Comparison of ENCODE assay signal across 16 cellular contexts in the genomic region with DNA sequence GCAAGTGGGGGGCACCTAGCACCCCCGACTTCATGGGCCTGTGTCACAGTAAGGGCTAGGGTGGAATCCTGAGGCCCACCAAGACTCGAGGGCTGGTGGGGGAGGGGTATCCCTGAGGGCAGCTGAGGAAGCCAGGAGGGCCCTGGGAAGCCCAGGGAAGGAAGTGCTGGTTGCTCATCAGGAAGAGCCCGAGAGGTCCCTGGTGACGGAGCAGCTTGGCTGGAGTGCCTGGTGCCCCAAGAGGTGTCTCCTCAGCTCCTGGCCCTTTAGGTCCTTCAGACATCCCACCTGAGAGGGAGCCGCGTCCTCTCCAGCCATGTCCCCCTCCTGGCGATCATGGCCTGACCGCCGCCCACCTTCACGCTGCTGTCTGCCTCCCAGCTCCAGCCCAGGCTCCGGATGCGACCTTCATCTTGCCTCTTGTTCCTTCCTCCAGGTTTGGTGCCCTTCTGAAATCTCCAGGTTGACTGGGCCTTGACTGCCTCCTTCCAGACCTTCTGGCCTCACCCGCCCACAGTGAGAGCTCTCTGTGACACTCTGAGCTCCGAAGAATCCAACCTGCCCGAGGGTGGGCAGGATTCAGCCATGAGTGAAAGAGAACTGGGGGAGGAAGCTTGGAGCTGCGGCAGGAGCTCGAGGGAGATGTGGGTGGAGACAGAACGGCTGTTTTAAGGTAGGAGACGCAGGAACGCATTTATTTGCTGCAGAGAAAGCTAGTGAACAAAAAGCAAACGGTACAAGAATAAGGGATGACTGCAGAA. TPM values are rescaled to one million over a fixed set of nuclear protein-coding genes. Genes with fewer than 3 reads are reported as not detected.
DNase-seq lines count a peak whose midpoint lies in the region; ATAC-seq, FAIRE-seq and TF ChIP-seq lines count a peak whose summit lies in the region.
"Had no signal": no experiment of that assay in that cellular context is flagged by ENCODE, and none has a peak within 500 bp of the region (broad histone marks: within the 10 kb centered on the region; RNA-seq: fewer than 3 reads in every experiment).

No MANE protein-coding gene starts in this region.

- no peaks in the 10 kb centered on the region for H3K9me3 Mint-ChIP-seq in MCF 10A (ENCODE audit: unreplicated experiment)
- peaks cover 16% of the 10 kb centered on the region for H3K9me3 Mint-ChIP-seq in activated CD4-positive, alpha-beta memory T cell treated with anti-CD3 and anti-CD28 coated beads for 36 hours
- H3K9me3 Mint-ChIP-seq in stimulated activated effector memory CD8-positive, alpha-beta T cell treated with anti-CD3 and anti-CD28 coated beads, Interleukin-12 subunit alpha, Interleukin-12 subunit beta, amount 100 ng/mL, for 72 hours = peaks cover 4% of the 10 kb centered on the region

- BruUV-seq in MCF 10A (replicated peaks; lab: Mats Ljungman, UMichigan) = no TSS peak

- H3K9me3 ChIP-seq in breast epithelium = no peaks in the 10 kb centered on the region
- H3K9me3 ChIP-seq in H1 (ENCODE audit: insufficient read depth in 2 of 2, low read depth in 1 of 2, low read length in 1 of 2) = no peaks in the 10 kb centered on the region; a peak in 1 of 4 replicates
- H3K9me3 ChIP-seq: adrenal gland, HAP-1, pancreas had no signal

- peak overlapping the region; percentile 32 to 42 for H3K27ac ChIP-seq in breast epithelium
- no peak overlapping the region for H3K27ac ChIP-seq in H1 (ENCODE audit: low read depth, low read length)
- H3K27ac ChIP-seq: pancreas, upper lobe of left lung had no signal

- no peak overlapping the region for H3K23ac ChIP-seq in H1 (ENCODE audit: insufficient read length)

- no peak for ATAC-seq in stimulated activated effector memory CD8-positive, alpha-beta T cell treated with anti-CD3 and anti-CD28 coated beads, Interleukin-12 subunit alpha, Interleukin-12 subunit beta, amount 100 ng/mL, for 72 hours
- ATAC-seq in HG03039 (IDR thresholded peaks at IDR 0.05; ENCODE audit: unreplicated experiment) = no peak

- TF ChIP-seq CTCF in breast epithelium (IDR thresholded peaks at IDR 0.05) (no peak), MCF 10A (IDR thresholded peaks at IDR 0.05; ENCODE audit: unreplicated experiment) (no peak), H1 (IDR thresholded peaks at IDR 0.05; ENCODE audit: control extremely low read depth in 1 of 3, insufficient read depth in 1 of 3, low read depth in 1 of 3, low read length in 3 of 3) (no peak)

- no peak for TF ChIP-seq EP300 in H1 (IDR thresholded peaks at IDR 0.05; ENCODE audit: borderline replicate concordance in 1 of 2, low read depth in 2 of 2, low read length in 2 of 2)

- no peak overlapping the region for H3K4me3 Mint-ChIP-seq in MCF 10A (ENCODE audit: unreplicated experiment)
- H3K4me3 Mint-ChIP-seq in activated CD4-positive, alpha-beta memory T cell treated with anti-CD3 and anti-CD28 coated beads for 36 hours = peak overlapping the region; percentile 56
- H3K4me3 Mint-ChIP-seq in stimulated activated effector memory CD8-positive, alpha-beta T cell treated with anti-CD3 and anti-CD28 coated beads, Interleukin-12 subunit alpha, Interleukin-12 subunit beta, amount 100 ng/mL, for 72 hours = peak overlapping the region; percentile 72

- no peak for DNase-seq in breast epithelium (ENCODE audit: low spot score in 2 of 2)
- DNase-seq in MCF 10A (ENCODE audit: unreplicated experiment) = no peak
- DNase-seq in activated CD4-positive, alpha-beta memory T cell treated with anti-CD3 and anti-CD28 coated beads for 36 hours = no peak
- no peak for DNase-seq in H1 (ENCODE audit: low read depth in 1 of 2, low spot score in 2 of 2)
- no peak for DNase-seq in stimulated activated effector memory CD8-positive, alpha-beta T cell treated with anti-CD3 and anti-CD28 coated beads, Interleukin-12 subunit alpha, Interleukin-12 subunit beta, amount 100 ng/mL, for 72 hours (ENCODE audit: low spot score in 2 of 2)
- no peak for DNase-seq in NCI-H146 treated with DMSO at 0.1 percent for 48 hours (lab: John Stamatoyannopoulos, UW; ENCODE audit: unreplicated experiment)
- DNase-seq in EL = no peak
- DNase-seq: cortex of kidney, NCI-H2029 treated with DMSO at 0.1 percent for 48 hours, NCI-H774, pancreas, T1000, upper lobe of left lung had no signal

- WGBS in H1 (ENCODE audit: extremely low coverage in 1 of 2, insufficient coverage in 1 of 2, insufficient read length in 1 of 2, insufficient replicate concordance in 2 of 2, low coverage in 1 of 2, low lambda C conversion rate in 2 of 2, missing lambda C conversion rate in 1 of 2), 2 experiments = 90% methylated on average over 19 of the region's 21 CpGs; no CpG with 5 or more reads in 1 of the 2 experiments

- FAIRE-seq in H1 (lab: Jason Lieb, UNC) = no peak
- FAIRE-seq: pancreas had no signal

- no peak overlapping the region for H2BK120ac ChIP-seq in H1 (replicated peaks; ENCODE audit: low read depth, low read length)

- no peaks in the 10 kb centered on the region for H3K27me3 Mint-ChIP-seq in MCF 10A (ENCODE audit: insufficient read depth, unreplicated experiment)
- no peaks in the 10 kb centered on the region for H3K27me3 Mint-ChIP-seq in activated CD4-positive, alpha-beta memory T cell treated with anti-CD3 and anti-CD28 coated beads for 36 hours

- TF ChIP-seq POLR2A in breast epithelium (IDR thresholded peaks at IDR 0.05) (no peak), H1 (IDR thresholded peaks at IDR 0.05; ENCODE audit: control extremely low read depth in 1 of 2, low read depth in 2 of 2, low read length in 2 of 2) (no peak)

- H2BK20ac ChIP-seq in H1 (ENCODE audit: low read length) = peak overlapping the region; percentile 80

- peaks cover 3 to 8% of the 10 kb centered on the region in 2 donors for H3K4me1 ChIP-seq in breast epithelium
- peaks cover 0 to 19% (median 14%) of the 10 kb centered on the region in 4 experiments; a peak in 6 of 7 replicates for H3K4me1 ChIP-seq in H1 (replicated peaks in 1 of 4; ENCODE audit: control insufficient read depth in 3 of 4, insufficient read depth in 4 of 4, low read length in 3 of 4)
- H3K4me1 ChIP-seq: HAP-1, pancreas had no signal

- peak overlapping the region in 1 of 3 donors; percentile 7 for H3K4me3 ChIP-seq in breast epithelium
- H3K4me3 ChIP-seq in H1 (ENCODE audit: extremely low read depth in 1 of 4, insufficient read depth in 2 of 4, low read depth in 3 of 4, low read length in 4 of 4) = no peak overlapping the region
- H3K4me3 ChIP-seq: adrenal gland, HAP-1, pancreas, upper lobe of left lung had no signal

- H2BK5ac ChIP-seq in H1 (ENCODE audit: low read depth, low read length) = peak overlapping the region; percentile 44; the same call in 1 of the 2 replicates

- peak overlapping the region; percentile 44 for H3K4ac ChIP-seq in H1 (replicated peaks; ENCODE audit: insufficient read length, low read depth, low read length)

- no peak overlapping the region for H3K27ac Mint-ChIP-seq in MCF 10A (ENCODE audit: low read depth, unreplicated experiment)
- peak overlapping the region; percentile 73 for H3K27ac Mint-ChIP-seq in activated CD4-positive, alpha-beta memory T cell treated with anti-CD3 and anti-CD28 coated beads for 36 hours
- peak overlapping the region; percentile 93 for H3K27ac Mint-ChIP-seq in stimulated activated effector memory CD8-positive, alpha-beta T cell treated with anti-CD3 and anti-CD28 coated beads, Interleukin-12 subunit alpha, Interleukin-12 subunit beta, amount 100 ng/mL, for 72 hours

- no peaks in the 10 kb centered on the region for H3K79me1 ChIP-seq in H1 (ENCODE audit: low read depth, low read length)

- no peak overlapping the region for H3K9ac ChIP-seq in H1 (replicated peaks in 1 of 4; ENCODE audit: extremely low read depth in 1 of 4, low read depth in 3 of 4, low read length in 3 of 4)

- peak overlapping the region; percentile 84 for H4K8ac ChIP-seq in H1 (ENCODE audit: extremely low read depth, insufficient read depth, low read length)

- no peaks in the 10 kb centered on the region for H3K23me2 ChIP-seq in H1 (ENCODE audit: low read depth, low read length)

- H4K5ac ChIP-seq in H1 (ENCODE audit: insufficient read length, low read depth, low read length) = no peak overlapping the region

- no peak overlapping the region for H3K4me2 ChIP-seq in H1 (ENCODE audit: insufficient read depth in 1 of 2, low read depth in 2 of 2, low read length in 2 of 2)

- H3K14ac ChIP-seq in H1 (ENCODE audit: insufficient read length) = no peak overlapping the region

- CTCF ChIA-PET in MCF 10A (lab: Yijun Ruan, JAX) (interaction anchor here (0.7 to 1.2 kb wide), 2 partner anchors 10 to 39 kb away, joined by 3 to 4 read pairs; no protein-coding TSS in a partner anchor), H1 (lab: Charles Lee; ENCODE audit: partially characterized antibody) (interaction anchor here (0.8 to 3.3 kb wide), 8 partner anchors 9 to 55 kb away, joined by 3 to 15 read pairs (median 4); partner anchors contain the start of gene ANKRD39)
- CTCF ChIA-PET in activated CD4-positive, alpha-beta memory T cell treated with anti-CD3 and anti-CD28 coated beads for 36 hours (lab: Charles Lee) = interaction anchor here (0.9 to 2.1 kb wide), 5 partner anchors 12 to 200 kb away, joined by 3 to 6 read pairs (median 3); partner anchors contain the start of genes ANKRD36, ANKRD39 and CNNM3

- no peak overlapping the region for H2AK5ac ChIP-seq in H1 (ENCODE audit: low read depth, low read length)

- TF ChIP-seq RAD21 in H1 (IDR thresholded peaks at IDR 0.05 in 1 of 2, conservative IDR thresholded peaks at IDR 0.05 in 1 of 2; ENCODE audit: low read depth in 2 of 2, low read length in 2 of 2) = no peak

- peak overlapping the region; percentile 72; the same call in 1 of the 2 replicates for H2BK15ac ChIP-seq in H1 (ENCODE audit: low read length)

- H3K18ac ChIP-seq in H1 (ENCODE audit: extremely low read depth, low read length) = peak overlapping the region; percentile 71

- no peaks in the 10 kb centered on the region for H3K36me3 Mint-ChIP-seq in MCF 10A (ENCODE audit: insufficient read depth, unreplicated experiment)
- peaks cover 7% of the 10 kb centered on the region for H3K36me3 Mint-ChIP-seq in activated CD4-positive, alpha-beta memory T cell treated with anti-CD3 and anti-CD28 coated beads for 36 hours
- H3K36me3 Mint-ChIP-seq in stimulated activated effector memory CD8-positive, alpha-beta T cell treated with anti-CD3 and anti-CD28 coated beads, Interleukin-12 subunit alpha, Interleukin-12 subunit beta, amount 100 ng/mL, for 72 hours = peaks cover 8% of the 10 kb centered on the region

- intact Hi-C loops in breast epithelium (cut with DNase I; ENCODE audit: low total_unique reads) = no loop called here
- intact Hi-C loops in MCF 10A (cut with micrococcal nuclease) = no loop called here
- intact Hi-C loops in activated CD4-positive, alpha-beta memory T cell treated with anti-CD3 and anti-CD28 coated beads for 36 hours (cut with micrococcal nuclease) = loop anchor here (5.0 kb wide), 2 partner anchors 40 to 50 kb away; partner anchors contain the start of gene SEMA4C

- H4K20me1 ChIP-seq in H1 (replicated peaks in 1 of 2; ENCODE audit: control insufficient read depth in 1 of 2, insufficient read depth in 2 of 2, low read length in 2 of 2) = no peaks in the 10 kb centered on the region

- POLR2A ChIA-PET in MCF 10A (lab: Yijun Ruan, JAX) = no interaction called here
- POLR2A ChIA-PET in activated CD4-positive, alpha-beta memory T cell treated with anti-CD3 and anti-CD28 coated beads for 36 hours (lab: Charles Lee) = interaction anchor here (0.7 to 0.8 kb wide), 2 partner anchors 13 to 55 kb away, joined by 3 to 4 read pairs; partner anchors contain the start of gene ANKRD39
- POLR2A ChIA-PET in H1 (lab: Charles Lee; ENCODE audit: partially characterized antibody) = interaction anchor here (1.1 to 2.1 kb wide), 5 partner anchors 9 to 72 kb away, joined by 3 to 9 read pairs (median 3); partner anchors contain the start of gene ANKRD39

- H3K36me3 ChIP-seq in breast epithelium = no peaks in the 10 kb centered on the region
- no peaks in the 10 kb centered on the region for H3K36me3 ChIP-seq in H1 (ENCODE audit: control insufficient read depth in 2 of 4, insufficient read depth in 4 of 4, low read length in 3 of 4)
- H3K36me3 ChIP-seq: adrenal gland, HAP-1, pancreas, upper lobe of left lung had no signal

- H4K91ac ChIP-seq in H1 (replicated peaks; ENCODE audit: insufficient read length, low read length) = peak overlapping the region; percentile 32

- H3K4me1 Mint-ChIP-seq in MCF 10A (ENCODE audit: insufficient read depth, unreplicated experiment) = peaks cover 34% of the 10 kb centered on the region
- peaks cover 43% of the 10 kb centered on the region for H3K4me1 Mint-ChIP-seq in activated CD4-positive, alpha-beta memory T cell treated with anti-CD3 and anti-CD28 coated beads for 36 hours (ENCODE audit: low read depth)
- peaks cover 50% of the 10 kb centered on the region for H3K4me1 Mint-ChIP-seq in stimulated activated effector memory CD8-positive, alpha-beta T cell treated with anti-CD3 and anti-CD28 coated beads, Interleukin-12 subunit alpha, Interleukin-12 subunit beta, amount 100 ng/mL, for 72 hours

- H3K56ac ChIP-seq in H1 (replicated peaks; ENCODE audit: insufficient read length, low read depth, low read length) = no peak overlapping the region

- H2AFZ ChIP-seq in H1 (ENCODE audit: low read length) = 0 out of 2 replicates have a peak overlapping the region, but pooled peaks have one; percentile 25

- H3K79me2 ChIP-seq in H1 (ENCODE audit: control insufficient read depth in 1 of 2, insufficient read depth in 2 of 2, low read length in 2 of 2) = no peaks in the 10 kb centered on the region

- peak overlapping the region; percentile 75; the same call in 1 of the 2 replicates for H2BK12ac ChIP-seq in H1 (ENCODE audit: low read depth, low read length)

- H3K27me3 ChIP-seq in breast epithelium (no peaks in the 10 kb centered on the region), H1 (replicated peaks in 1 of 4; ENCODE audit: control insufficient read depth in 3 of 4, extremely low read depth in 1 of 4, insufficient read depth in 3 of 4, low read length in 3 of 4) (peaks cover 0 to 2% (median 0%) of the 10 kb centered on the region in 4 experiments; a peak in 2 of 7 replicates)
- H3K27me3 ChIP-seq: adrenal gland, pancreas, upper lobe of left lung had no signal

RNA-seq across cellular contexts. Expression of gene SEMA4C, which starts 42.7 kb away (rescaled TPM):
- total RNA-seq in breast epithelium (10 to 100 TPM; 17.9 to 37.3 (median 31.5) TPM), MCF 10A (2022) (16.3 and 22.6 TPM in 2 replicates)
- 10 to 100 TPM; 13.9 to 18.8 TPM for total RNA-seq in activated CD4-positive, alpha-beta memory T cell treated with anti-CD3 and anti-CD28 coated beads for 36 hours
- total RNA-seq in H1 (2021; fragmentation: NEBNext Ultra II Directional; extraction: Animal tissue kit (Norgen Biotek cat#: 25700)) = 67.3 and 74.3 TPM in 2 replicates
- polyA plus RNA-seq in H1 (2011; rRNA removed) = 47.5 and 71.4 TPM in 2 replicates
- 58.9 TPM for polyA plus RNA-seq in H1 (2011; cell fraction: cytosol; rRNA removed)
- polyA plus RNA-seq in H1 (2011; cell fraction: nucleus; rRNA removed) = 141 TPM
- polyA plus RNA-seq in H1 (2012, experiment 1 of 2) = 45.7 to 74.3 TPM (median 68.2 TPM) in 4 replicates
- polyA plus RNA-seq in H1 (2012, experiment 2 of 2) = 49.5 TPM
- 61.0 TPM for polyA plus RNA-seq in H1 (2013, experiment 1 of 2)
- 59.0 TPM for polyA plus RNA-seq in H1 (2013, experiment 2 of 2)
- polyA minus RNA-seq in H1 (2011; rRNA and poly(A)+ RNA removed) = 86.3 and 87.9 TPM in 2 replicates
- polyA minus RNA-seq in H1 (2011; cell fraction: cytosol; rRNA and poly(A)+ RNA removed) = 47.3 TPM
- 43.7 TPM for polyA minus RNA-seq in H1 (2011; cell fraction: nucleus; rRNA and poly(A)+ RNA removed)

RNA-seq across cellular contexts. Expression of gene ANKRD39, which starts 54.7 kb away (rescaled TPM):
- total RNA-seq in breast epithelium (10 to 100 TPM in 1 of 3 donors, 1 to 10 TPM in 2; 8.8 to 15.8 (median 9.2) TPM), MCF 10A (2022) (14.0 and 17.6 TPM in 2 replicates)
- total RNA-seq in activated CD4-positive, alpha-beta memory T cell treated with anti-CD3 and anti-CD28 coated beads for 36 hours = 10 to 100 TPM; 29.0 to 35.1 TPM
- 18.5 and 19.7 TPM in 2 replicates for total RNA-seq in H1 (2021; fragmentation: NEBNext Ultra II Directional; extraction: Animal tissue kit (Norgen Biotek cat#: 25700))
- polyA plus RNA-seq in H1 (2011; rRNA removed) = 21.3 and 22.9 TPM in 2 replicates
- polyA plus RNA-seq in H1 (2011; cell fraction: cytosol; rRNA removed) = 18.1 TPM
- polyA plus RNA-seq in H1 (2011; cell fraction: nucleus; rRNA removed) = 36.1 TPM
- polyA plus RNA-seq in H1 (2012, experiment 1 of 2) = 15.8 to 18.8 TPM (median 16.9 TPM) in 4 replicates
- polyA plus RNA-seq in H1 (2012, experiment 2 of 2) = 21.7 TPM
- 18.2 TPM for polyA plus RNA-seq in H1 (2013, experiment 1 of 2)
- 18.1 TPM for polyA plus RNA-seq in H1 (2013, experiment 2 of 2)
- 6.8 and 7.2 TPM in 2 replicates for polyA minus RNA-seq in H1 (2011; rRNA and poly(A)+ RNA removed)
- polyA minus RNA-seq in H1 (2011; cell fraction: cytosol; rRNA and poly(A)+ RNA removed) = 5.2 TPM
- polyA minus RNA-seq in H1 (2011; cell fraction: nucleus; rRNA and poly(A)+ RNA removed) = 10.3 TPM
